28 cellular contexts compared by ENCODE assay signal in genomic region chr18:52131845-52132244, GRCh38.
"Had no signal": no experiment of that assay in that cellular context is flagged by ENCODE, and none has a peak within 500 bp of the region (broad histone marks: within the 10 kb centered on the region; RNA-seq: fewer than 3 reads in every experiment).

No MANE protein-coding gene starts in this region.

- H3K9me3 ChIP-seq: ovary, psoas muscle, sigmoid colon, thoracic aorta, thyroid gland, uterus had no signal

- H3K4me3 ChIP-seq: neural progenitor cell, ovary, psoas muscle, right lobe of liver, sigmoid colon, stomach, thoracic aorta, thyroid gland, tibial nerve, upper lobe of left lung, uterus had no signal

- DNase-seq: natural killer cell; occipital lobe; ovary; posterior cingulate gyrus; psoas muscle; right cardiac atrium; right lobe of liver; sigmoid colon; small intestine; stimulated activated CD4-positive, alpha-beta T cell treated with anti-CD3 and anti-CD28 coated beads, Interleukin-15, amount 100 ng/mL, for 24 hours; stimulated activated CD4-positive, alpha-beta T cell treated with anti-CD3 and anti-CD28 coated beads, Interleukin-2, amount 100 ng/mL, for 24 hours; stimulated activated CD4-positive, alpha-beta T cell treated with anti-CD3 and anti-CD28 coated beads, Interleukin-2, amount 100 ng/mL, for 48 hours; stimulated activated CD4-positive, alpha-beta T cell treated with anti-CD3 and anti-CD28 coated beads, Interleukin-4, amount 100 ng/mL, for 24 hours; stimulated activated naive B cell treated with anti-CD40 and anti-IgM and Interleukin-4, amounts not matched to agents 10 μg/mL and 1 μg/mL and 100 μg/mL, for 72 hours; stimulated activated naive CD4-positive, alpha-beta T cell treated with Interleukin-2 at 50 U/mL for 16 hours; stomach; thyroid gland; trophoblast cell; upper lobe of left lung; uterus had no signal

- H3K4me2 ChIP-seq: neural progenitor cell had no signal

- H3K27me3 Mint-ChIP-seq: progenitor cell of endocrine pancreas; stimulated activated naive B cell treated with anti-CD40 and anti-IgM and Interleukin-4, amounts not matched to agents 10 μg/mL and 1 μg/mL and 100 μg/mL, for 72 hours; stimulated activated naive CD8-positive, alpha-beta T cell treated with anti-CD3 and anti-CD28 coated beads, Interleukin-15, Interleukin-2, amounts not matched to agents 100 ng/mL and 50 ng/mL, for 24 hours had no signal

- H3K4me1 ChIP-seq: neural progenitor cell, parathyroid adenoma, psoas muscle, right lobe of liver, sigmoid colon, stomach, thyroid gland, tibial nerve, upper lobe of left lung, uterus had no signal

- ATAC-seq: natural killer cell; psoas muscle; right cardiac atrium; right lobe of liver; stimulated activated effector memory CD8-positive, alpha-beta T cell treated with anti-CD3 and anti-CD28 coated beads, Interleukin-12 subunit alpha, Interleukin-12 subunit beta, amount 100 ng/mL, for 72 hours; stimulated activated naive B cell treated with anti-CD40 and anti-IgM and Interleukin-4, amounts not matched to agents 10 μg/mL and 1 μg/mL and 100 μg/mL, for 72 hours had no signal

- H3K4me3 Mint-ChIP-seq: natural killer cell; nephron; neural progenitor cell; stimulated activated effector memory CD8-positive, alpha-beta T cell treated with anti-CD3 and anti-CD28 coated beads, Interleukin-12 subunit alpha, Interleukin-12 subunit beta, amount 100 ng/mL, for 72 hours; stimulated activated naive B cell treated with anti-CD40 and anti-IgM and Interleukin-4, amounts not matched to agents 10 μg/mL and 1 μg/mL and 100 μg/mL, for 72 hours; stimulated activated naive CD8-positive, alpha-beta T cell treated with anti-CD3 and anti-CD28 coated beads, Interleukin-15, Interleukin-2, amounts not matched to agents 100 ng/mL and 50 ng/mL, for 24 hours had no signal

- H3K9ac ChIP-seq: neural progenitor cell, parathyroid adenoma had no signal

- H2AFZ ChIP-seq: neural progenitor cell, parathyroid adenoma had no signal

- H3K27ac ChIP-seq: neural progenitor cell, ovary, parathyroid adenoma, psoas muscle, right lobe of liver, sigmoid colon, stomach, thoracic aorta, thyroid gland, tibial nerve, upper lobe of left lung, uterus had no signal

- H3K36me3 ChIP-seq: neural progenitor cell, ovary, right lobe of liver, sigmoid colon, stomach, thoracic aorta, thyroid gland, tibial nerve, upper lobe of left lung, uterus had no signal

- H3K36me3 Mint-ChIP-seq: natural killer cell; stimulated activated effector memory CD8-positive, alpha-beta T cell treated with anti-CD3 and anti-CD28 coated beads, Interleukin-12 subunit alpha, Interleukin-12 subunit beta, amount 100 ng/mL, for 72 hours; stimulated activated naive B cell treated with anti-CD40 and anti-IgM and Interleukin-4, amounts not matched to agents 10 μg/mL and 1 μg/mL and 100 μg/mL, for 72 hours had no signal

- H3K4me1 Mint-ChIP-seq: natural killer cell; nephron; neural progenitor cell; stimulated activated effector memory CD8-positive, alpha-beta T cell treated with anti-CD3 and anti-CD28 coated beads, Interleukin-12 subunit alpha, Interleukin-12 subunit beta, amount 100 ng/mL, for 72 hours; stimulated activated naive B cell treated with anti-CD40 and anti-IgM and Interleukin-4, amounts not matched to agents 10 μg/mL and 1 μg/mL and 100 μg/mL, for 72 hours had no signal

- H3K27me3 ChIP-seq: neural progenitor cell, ovary, right lobe of liver, sigmoid colon, stomach, thyroid gland, tibial nerve, upper lobe of left lung, uterus had no signal

- H3K79me2 ChIP-seq: parathyroid adenoma had no signal

- H3K27ac Mint-ChIP-seq: natural killer cell; nephron; neural progenitor cell; progenitor cell of endocrine pancreas; stimulated activated effector memory CD8-positive, alpha-beta T cell treated with anti-CD3 and anti-CD28 coated beads, Interleukin-12 subunit alpha, Interleukin-12 subunit beta, amount 100 ng/mL, for 72 hours; stimulated activated naive B cell treated with anti-CD40 and anti-IgM and Interleukin-4, amounts not matched to agents 10 μg/mL and 1 μg/mL and 100 μg/mL, for 72 hours; stimulated activated naive CD8-positive, alpha-beta T cell treated with anti-CD3 and anti-CD28 coated beads, Interleukin-15, Interleukin-2, amounts not matched to agents 100 ng/mL and 50 ng/mL, for 24 hours had no signal
